Comparison of ENCODE assay signal across 10 cellular contexts in the genomic region with DNA sequence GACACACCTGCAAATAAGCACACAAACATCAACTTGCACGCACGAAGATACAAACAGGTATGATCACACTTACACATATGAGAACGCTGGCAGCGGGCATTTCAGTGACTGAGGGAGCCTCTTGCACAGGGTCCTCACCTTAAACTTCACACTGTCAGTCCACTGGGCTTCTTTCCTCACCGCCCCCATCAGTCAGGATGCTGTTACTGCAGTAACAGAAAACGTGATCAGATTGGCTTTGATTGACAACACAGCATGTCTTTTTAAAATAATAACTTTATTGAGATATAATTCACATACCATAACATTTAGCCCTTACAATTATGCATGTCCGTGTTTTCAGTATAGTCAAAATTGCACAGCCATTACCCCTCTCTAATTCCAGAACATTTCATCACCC. TPM values are rescaled to one million over a fixed set of nuclear protein-coding genes. Genes with fewer than 3 reads are reported as not detected.
DNase-seq lines count a peak whose midpoint lies in the region; ATAC-seq and TF ChIP-seq lines count a peak whose summit lies in the region.
"Had no signal": no experiment of that assay in that cellular context is flagged by ENCODE, and none has a peak within 500 bp of the region (broad histone marks: within the 10 kb centered on the region; RNA-seq: fewer than 3 reads in every experiment).

No MANE protein-coding gene starts in this region.

- WGBS in tibial nerve, 2 donors: 40 to 47% methylated on average over 7 of the region's 7 CpGs
- WGBS in adrenal gland, 4 donors: 43 to 53% (median 46%) methylated on average over 7 of the region's 7 CpGs

- H3K27ac ChIP-seq in WERI-Rb-1 (no peak overlapping the region), lower lobe of right lung (no peak overlapping the region), tibial nerve (no peak overlapping the region), adrenal gland (no peak overlapping the region)
- H3K27ac ChIP-seq in naive thymus-derived CD4-positive, alpha-beta T cell (ENCODE audit: low read depth, low read length): no peak overlapping the region

- CTCF ChIA-PET in naive thymus-derived CD4-positive, alpha-beta T cell (lab: Charles Lee): interaction anchor here (0.6 to 9.9 kb wide), 7 partner anchors 9 to 176 kb away, joined by 3 to 139 read pairs (median 4); no protein-coding TSS in a partner anchor

- H3K4me1 Mint-ChIP-seq in naive thymus-derived CD4-positive, alpha-beta T cell: peaks cover 5 to 50% (median 21%) of the 10 kb centered on the region in 7 donors

- no peaks in the 10 kb centered on the region for H3K4me1 ChIP-seq in lower lobe of right lung
- H3K4me1 ChIP-seq in naive thymus-derived CD4-positive, alpha-beta T cell (ENCODE audit: control insufficient read depth in 2 of 2, insufficient read depth in 2 of 2, low read length in 2 of 2): peaks cover 6 to 10% of the 10 kb centered on the region in 2 donors
- H3K4me1 ChIP-seq in tibial nerve: peaks cover 0 to 10% (median 0%) of the 10 kb centered on the region in 4 donors
- H3K4me1 ChIP-seq in adrenal gland (replicated peaks in 1 of 2): no peaks in the 10 kb centered on the region

- no peaks in the 10 kb centered on the region for H3K36me3 ChIP-seq in WERI-Rb-1
- no peaks in the 10 kb centered on the region for H3K36me3 ChIP-seq in lower lobe of right lung
- no peaks in the 10 kb centered on the region for H3K36me3 ChIP-seq in naive thymus-derived CD4-positive, alpha-beta T cell (ENCODE audit: control insufficient read depth in 2 of 3, insufficient read depth in 3 of 3, low read length in 3 of 3)
- H3K36me3 ChIP-seq in tibial nerve: no peaks in the 10 kb centered on the region
- no peaks in the 10 kb centered on the region for H3K36me3 ChIP-seq in adrenal gland (replicated peaks in 1 of 2)

- peaks cover 0 to 2% (median 0%) of the 10 kb centered on the region in 5 donors for H3K36me3 Mint-ChIP-seq in naive thymus-derived CD4-positive, alpha-beta T cell
- H3K36me3 Mint-ChIP-seq: CD4-positive, CD25-positive, alpha-beta regulatory T cell had no signal

- H3K27me3 ChIP-seq in WERI-Rb-1 (ENCODE audit: insufficient read depth, low read depth, severe bottlenecking) (no peaks in the 10 kb centered on the region), lower lobe of right lung (ENCODE audit: low read depth) (peaks cover 12% of the 10 kb centered on the region), tibial nerve (peaks cover 0 to 4% of the 10 kb centered on the region in 2 donors), adrenal gland (peaks cover 7% of the 10 kb centered on the region)
- H3K27me3 ChIP-seq in naive thymus-derived CD4-positive, alpha-beta T cell (ENCODE audit: control insufficient read depth in 2 of 2, insufficient read depth in 2 of 2, low read length in 2 of 2): no peaks in the 10 kb centered on the region

- in situ Hi-C loops in GM13977 (cut with MboI; ENCODE audit: low pct_unique_long_range_greater_than_20kb, low sequenced_read_pairs, unreplicated experiment): no loop called here

- TF ChIP-seq CTCF in GM13977 (IDR thresholded peaks at IDR 0.05; ENCODE audit: extremely low read depth, insufficient read depth, missing control alignments) (peak; percentile 62), WERI-Rb-1 (IDR thresholded peaks at IDR 0.05; ENCODE audit: low read depth, low read length) (peak; percentile 43), lower lobe of right lung (IDR thresholded peaks at IDR 0.05) (peak; percentile 20), tibial nerve (IDR thresholded peaks at IDR 0.05) (no peak), adrenal gland (IDR thresholded peaks at IDR 0.05) (peak in 1 of 6 experiments; percentile 6)

- H3K9me3 ChIP-seq in WERI-Rb-1 (ENCODE audit: severe bottlenecking): no peaks in the 10 kb centered on the region
- no peaks in the 10 kb centered on the region for H3K9me3 ChIP-seq in lower lobe of right lung
- no peaks in the 10 kb centered on the region for H3K9me3 ChIP-seq in naive thymus-derived CD4-positive, alpha-beta T cell (ENCODE audit: control insufficient read depth in 2 of 3, low read length in 3 of 3)
- H3K9me3 ChIP-seq in tibial nerve: no peaks in the 10 kb centered on the region
- H3K9me3 ChIP-seq in adrenal gland (replicated peaks in 1 of 3): no peaks in the 10 kb centered on the region

- TF ChIP-seq POLR2A in tibial nerve (IDR thresholded peaks at IDR 0.05) (no peak), adrenal gland (IDR thresholded peaks at IDR 0.05) (no peak)

- TF ChIP-seq EP300 in tibial nerve (IDR thresholded peaks at IDR 0.05): no peak

- H3K27ac Mint-ChIP-seq in naive thymus-derived CD4-positive, alpha-beta T cell: no peak overlapping the region
- H3K27ac Mint-ChIP-seq: CD4-positive, CD25-positive, alpha-beta regulatory T cell had no signal

- H3K9me3 Mint-ChIP-seq in naive thymus-derived CD4-positive, alpha-beta T cell: peaks cover 0 to 2% (median 0%) of the 10 kb centered on the region in 11 donors
- H3K9me3 Mint-ChIP-seq: CD4-positive, CD25-positive, alpha-beta regulatory T cell had no signal

- DNase-seq in NCI-H526 (lab: John Stamatoyannopoulos, UW) (peak; percentile 12 to 50), NCI-H526 treated with DMSO at 0.1 percent for 48 hours (lab: John Stamatoyannopoulos, UW) (no peak), GM13977 (ENCODE audit: low spot score) (peak; percentile 65), WERI-Rb-1 (no peak), lower lobe of right lung (no peak), tibial nerve (ENCODE audit: low spot score in 2 of 2) (no peak), adrenal gland (no peak)
- DNase-seq in naive thymus-derived CD4-positive, alpha-beta T cell: no peak

- intact Hi-C loops in lower lobe of right lung (cut with DNase I) (no loop called here), adrenal gland (cut with DNase I) (no loop called here)
- intact Hi-C loops in naive thymus-derived CD4-positive, alpha-beta T cell (cut with micrococcal nuclease): loop anchor here in 1 of 2 donors (1.0 kb wide), 1 partner anchor 66 kb away; no protein-coding TSS in a partner anchor

- ATAC-seq in lower lobe of right lung: no peak
- no peak for ATAC-seq in naive thymus-derived CD4-positive, alpha-beta T cell

- H3K4me3 ChIP-seq in WERI-Rb-1 (ENCODE audit: low read depth, low read length) (no peak overlapping the region), lower lobe of right lung (no peak overlapping the region), tibial nerve (no peak overlapping the region), adrenal gland (no peak overlapping the region)
- H3K4me3 ChIP-seq in naive thymus-derived CD4-positive, alpha-beta T cell (ENCODE audit: low read length): no peak overlapping the region

- no peak overlapping the region for H3K4me3 Mint-ChIP-seq in naive thymus-derived CD4-positive, alpha-beta T cell
- H3K4me3 Mint-ChIP-seq: CD4-positive, CD25-positive, alpha-beta regulatory T cell had no signal

- H3K27me3 Mint-ChIP-seq in naive thymus-derived CD4-positive, alpha-beta T cell: peaks cover 6 to 20% (median 8%) of the 10 kb centered on the region in 5 donors

- POLR2A ChIA-PET in naive thymus-derived CD4-positive, alpha-beta T cell (lab: Charles Lee): interaction anchor here (0.6 kb wide), 1 partner anchor 8 kb away, joined by 3 read pairs; no protein-coding TSS in a partner anchor

RNA-seq across cellular contexts. Expression of a gene that starts 8.2 kb away (rescaled TPM):
- total RNA-seq in lower lobe of right lung: not detected
- total RNA-seq in naive thymus-derived CD4-positive, alpha-beta T cell: not detected
- not detected for polyA plus RNA-seq in naive thymus-derived CD4-positive, alpha-beta T cell
- not detected for total RNA-seq in tibial nerve
- total RNA-seq in adrenal gland: not detected
- not detected for polyA plus RNA-seq in adrenal gland
- total RNA-seq: CD4-positive, CD25-positive, alpha-beta regulatory T cell; urinary bladder had no signal
- polyA plus RNA-seq: CD4-positive, CD25-positive, alpha-beta regulatory T cell; urinary bladder had no signal

RNA-seq across cellular contexts. Expression of a gene that starts 20.8 kb away (rescaled TPM):
- total RNA-seq in lower lobe of right lung (1.9 TPM), tibial nerve (under 1 TPM in 3 of 4 donors, not detected in 1; 0.21 to 0.66 (median 0.60) TPM), adrenal gland (1 to 10 TPM in 6 of 8 donors, under 1 TPM in 2; 0.17 to 2.5 (median 1.5) TPM)
- total RNA-seq in naive thymus-derived CD4-positive, alpha-beta T cell: 1 to 10 TPM in 1 of 5 experiments, under 1 TPM in 3, not detected in 1; 0.11 to 2.5 (median 0.63) TPM
- under 1 TPM; 0.35 to 0.56 TPM for polyA plus RNA-seq in naive thymus-derived CD4-positive, alpha-beta T cell
- 1 to 10 TPM in 1 of 3 donors, under 1 TPM in 2; 0.47 to 2.0 (median 0.48) TPM for polyA plus RNA-seq in adrenal gland

RNA-seq across cellular contexts. Expression of a gene that starts 29.0 kb away (rescaled TPM):
- total RNA-seq in lower lobe of right lung (2.4 TPM), tibial nerve (1 to 10 TPM in 2 of 4 donors, under 1 TPM in 1, not detected in 1; 0.60 to 2.1 (median 1.8) TPM), adrenal gland (1 to 10 TPM in 1 of 8 donors, under 1 TPM in 6, not detected in 1; 0.19 to 1.5 (median 0.47) TPM)
- total RNA-seq in naive thymus-derived CD4-positive, alpha-beta T cell: 10 to 100 TPM in 1 of 5 experiments, 1 to 10 TPM in 2, under 1 TPM in 2; 0.32 to 63.1 (median 1.4) TPM
- polyA plus RNA-seq in naive thymus-derived CD4-positive, alpha-beta T cell: not detected
- polyA plus RNA-seq in adrenal gland: 1 to 10 TPM in 2 of 3 donors, under 1 TPM in 1; 0.44 to 3.5 (median 2.2) TPM

Comparison
In these comparisons a context has a peak if more than half of its experiments do, and no peak if none do; other contexts are left out.
1. DNase-seq: peak in NCI-H526 (2 of 2) and GM13977 (single experiment); none in NCI-H526 treated with DMSO at 0.1 percent for 48 hours (single experiment), WERI-Rb-1 (single experiment), lower lobe of right lung (single experiment), naive thymus-derived CD4-positive, alpha-beta T cell (0 of 9), tibial nerve (0 of 2) and adrenal gland (0 of 7).
2. CTCF ChIP-seq: peak in GM13977 (single experiment), WERI-Rb-1 (single experiment) and lower lobe of right lung (single experiment); none in tibial nerve (0 of 5).